Comparison of ENCODE assay signal across 22 cellular contexts in the genomic region with DNA sequence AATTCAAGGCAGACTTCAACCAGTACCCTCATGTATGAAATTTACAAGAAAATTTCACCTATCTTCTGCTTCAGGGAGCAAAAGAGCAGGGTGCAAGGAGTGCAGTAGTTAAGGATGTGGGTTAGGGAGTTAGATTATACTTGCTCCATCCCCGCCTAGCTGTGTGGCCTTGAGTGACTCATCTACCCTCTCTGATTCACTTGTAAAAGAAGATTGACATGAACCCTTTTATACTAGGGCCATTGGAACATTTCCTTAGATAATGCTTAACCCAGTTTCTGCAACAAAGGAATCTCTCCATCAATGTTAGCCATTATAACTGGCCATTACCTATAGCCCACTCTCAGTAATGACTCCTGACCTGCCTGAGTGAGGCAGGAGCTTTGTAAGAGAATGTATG. TPM values are rescaled to one million over a fixed set of nuclear protein-coding genes. Genes with fewer than 3 reads are reported as not detected.
A peak's percentile ranks its signal among the peaks of the same experiment; 100 is the strongest.
DNase-seq lines count a peak whose midpoint lies in the region; ATAC-seq and TF ChIP-seq lines count a peak whose summit lies in the region.
"Had no signal": no experiment of that assay in that cellular context is flagged by ENCODE, and none has a peak within 500 bp of the region (broad histone marks: within the 10 kb centered on the region; RNA-seq: fewer than 3 reads in every experiment).

No MANE protein-coding gene starts in this region.

- H3K9ac ChIP-seq in IMR-90 (ENCODE audit: low read depth, low read length) = no peak overlapping the region
- H3K9ac ChIP-seq: BLaER1 treated with 17β-estradiol and CSF1 and Interleukin-3, amounts not matched to agents 10 nM and 100 nM had no signal

- no peak overlapping the region for H2AK9ac ChIP-seq in IMR-90 (replicated peaks; ENCODE audit: low read depth, low read length, poor library complexity)

- POLR2A ChIA-PET in IMR-90 (lab: Charles Lee; ENCODE audit: unreplicated experiment) = no interaction called here

- no peak for TF ChIP-seq CTCF in IMR-90 (conservative IDR thresholded peaks at IDR 0.05; ENCODE audit: low read depth, low read length)

- H3K36me3 Mint-ChIP-seq in activated T-cell treated with anti-CD3 and anti-CD28 coated beads, Interleukin-2, amount 50 U/mL, for 24 hours (ENCODE audit: low read depth) = no peaks in the 10 kb centered on the region
- no peaks in the 10 kb centered on the region for H3K36me3 Mint-ChIP-seq in T-helper 2 cell treated with Interferon-gamma antibody and Interleukin-4, amounts not matched to agents 5 μg/mL and 100 μg/mL, for 36 hours (ENCODE audit: low read depth)
- H3K36me3 Mint-ChIP-seq: CD8-positive, alpha-beta T cell had no signal

- H3K9me3 ChIP-seq in IMR-90 (ENCODE audit: control insufficient read depth, insufficient read depth, low read length) = no peaks in the 10 kb centered on the region

- H3K27me3 Mint-ChIP-seq in activated T-cell treated with anti-CD3 and anti-CD28 coated beads, Interleukin-2, amount 50 U/mL, for 24 hours = peaks cover 40% of the 10 kb centered on the region
- peaks cover 9% of the 10 kb centered on the region for H3K27me3 Mint-ChIP-seq in T-helper 2 cell treated with Interferon-gamma antibody and Interleukin-4, amounts not matched to agents 5 μg/mL and 100 μg/mL, for 36 hours (ENCODE audit: low read depth)

- DNase-seq in IMR-90 = peak; percentile 16
- peak; percentile 34 for DNase-seq in iris pigment epithelial cell (ENCODE audit: low read depth)
- DNase-seq in substantia nigra (lab: John Stamatoyannopoulos, UW) = no peak
- no peak for DNase-seq in activated T-cell treated with anti-CD3 and anti-CD28 coated beads, Interleukin-2, amount 50 U/mL, for 24 hours
- no peak for DNase-seq in T-helper 2 cell treated with Interferon-gamma antibody and Interleukin-4, amounts not matched to agents 5 μg/mL and 100 μg/mL, for 36 hours (ENCODE audit: low spot score)
- DNase-seq in activated T-cell treated with anti-CD3 and anti-CD28 coated beads, Interleukin-2, amount 50 U/mL, for 48 hours = no peak
- DNase-seq: CD8-positive, alpha-beta T cell; DMS53; HCEC 1CT; NCI-H1105 treated with DMSO at 0.1 percent for 48 hours; NCI-H1694; NCI-H2081 treated with DMSO at 0.1 percent for 48 hours; NCI-H510A; NCI-H748 treated with DMSO at 0.1 percent for 48 hours; NK-92 treated with Interleukin-12 subunit alpha and Interleukin-12 subunit beta, amount 100 ng/mL, for 24 hours; OCI-M1; RPMI8226; SIG-M5 had no signal

- no peak overlapping the region for H3K4ac ChIP-seq in IMR-90 (ENCODE audit: low read depth, low read length)

- H3K79me1 ChIP-seq in IMR-90 (ENCODE audit: low read depth in 1 of 2, low read length in 2 of 2) = no peaks in the 10 kb centered on the region

- 0 out of 2 replicates have a peak, but pooled peaks cover 7% of the 10 kb centered on the region for H3K9me1 ChIP-seq in IMR-90 (ENCODE audit: insufficient read depth, low read length)

- H3K4me1 Mint-ChIP-seq in activated T-cell treated with anti-CD3 and anti-CD28 coated beads, Interleukin-2, amount 50 U/mL, for 24 hours (ENCODE audit: low read depth) = no peaks in the 10 kb centered on the region
- H3K4me1 Mint-ChIP-seq in T-helper 2 cell treated with Interferon-gamma antibody and Interleukin-4, amounts not matched to agents 5 μg/mL and 100 μg/mL, for 36 hours (ENCODE audit: low read depth) = no peaks in the 10 kb centered on the region

- in situ Hi-C loops in IMR-90 (cut with MboI; ENCODE audit: low sequenced_read_pairs) = no loop called here

- H2BK15ac ChIP-seq in IMR-90 (ENCODE audit: low read depth, low read length) = no peak overlapping the region

- intact Hi-C loops in IMR-90 (cut with micrococcal nuclease) = no loop called here

- no peak overlapping the region for H3K4me3 Mint-ChIP-seq in activated T-cell treated with anti-CD3 and anti-CD28 coated beads, Interleukin-2, amount 50 U/mL, for 24 hours
- no peak overlapping the region for H3K4me3 Mint-ChIP-seq in T-helper 2 cell treated with Interferon-gamma antibody and Interleukin-4, amounts not matched to agents 5 μg/mL and 100 μg/mL, for 36 hours
- H3K4me3 Mint-ChIP-seq: CD8-positive, alpha-beta T cell; GM23338 had no signal

- no peak overlapping the region for H3K4me2 ChIP-seq in IMR-90 (ENCODE audit: low read depth, low read length)
- H3K4me2 ChIP-seq: GM23338 had no signal

- H3K4me3 ChIP-seq in IMR-90 (ENCODE audit: insufficient read depth, low read depth, low read length) = no peak overlapping the region
- H3K4me3 ChIP-seq: BLaER1 treated with 17β-estradiol and CSF1 and Interleukin-3, amounts not matched to agents 10 nM and 100 nM; GM23338 had no signal

- H3K27ac ChIP-seq in IMR-90 (ENCODE audit: insufficient read depth, low read length) (no peak overlapping the region), angular gyrus (ENCODE audit: low read depth, low read length) (peak overlapping the region; percentile 51), substantia nigra (ENCODE audit: low read depth, low read length, poor library complexity, severe bottlenecking) (peak overlapping the region; percentile 46)
- H3K27ac ChIP-seq: BLaER1 treated with 17β-estradiol and CSF1 and Interleukin-3, amounts not matched to agents 10 nM and 100 nM had no signal

- H3K36me3 ChIP-seq in IMR-90 (ENCODE audit: control insufficient read depth, insufficient read depth, low read length) = no peaks in the 10 kb centered on the region
- H3K36me3 ChIP-seq: BLaER1 treated with 17β-estradiol and CSF1 and Interleukin-3, amounts not matched to agents 10 nM and 100 nM had no signal

- H3K23ac ChIP-seq in IMR-90 (ENCODE audit: low read depth, low read length) = no peak overlapping the region

- H4K20me1 ChIP-seq in IMR-90 (ENCODE audit: insufficient read depth, low read length) = no peaks in the 10 kb centered on the region
- H4K20me1 ChIP-seq: BLaER1 treated with 17β-estradiol and CSF1 and Interleukin-3, amounts not matched to agents 10 nM and 100 nM had no signal

- dilution Hi-C loops in IMR-90 (cut with HindIII; ENCODE audit: low sequenced_read_pairs, unreplicated experiment) = no loop called here

- no peaks in the 10 kb centered on the region for H3K9me3 Mint-ChIP-seq in activated T-cell treated with anti-CD3 and anti-CD28 coated beads, Interleukin-2, amount 50 U/mL, for 24 hours
- no peaks in the 10 kb centered on the region for H3K9me3 Mint-ChIP-seq in T-helper 2 cell treated with Interferon-gamma antibody and Interleukin-4, amounts not matched to agents 5 μg/mL and 100 μg/mL, for 36 hours

- peaks cover 4% of the 10 kb centered on the region for H3K4me1 ChIP-seq in IMR-90 (ENCODE audit: control insufficient read depth, insufficient read depth, low read length)

- CTCF ChIA-PET in IMR-90 (lab: Yijun Ruan, JAX) = no interaction called here

- no peak for TF ChIP-seq RAD21 in IMR-90 (IDR thresholded peaks at IDR 0.05; ENCODE audit: low read length)

- no peak for TF ChIP-seq POLR2A in IMR-90 (IDR thresholded peaks at IDR 0.05; ENCODE audit: low read depth, low read length)

- no peak overlapping the region for H4K91ac ChIP-seq in IMR-90 (ENCODE audit: insufficient read depth, low read depth, low read length)

- no peak overlapping the region for H4K5ac ChIP-seq in IMR-90 (ENCODE audit: low read depth, low read length)

- WGBS in IMR-90 (ENCODE audit: extremely low coverage in 2 of 2, insufficient read length in 1 of 2), 2 experiments = no CpG with 5 or more reads among the region's 1 CpG

- BruUV-seq in IMR-90 (replicated peaks; lab: Mats Ljungman, UMichigan) = no TSS peak

- H3K27ac Mint-ChIP-seq in activated T-cell treated with anti-CD3 and anti-CD28 coated beads, Interleukin-2, amount 50 U/mL, for 24 hours = no peak overlapping the region
- H3K27ac Mint-ChIP-seq in T-helper 2 cell treated with Interferon-gamma antibody and Interleukin-4, amounts not matched to agents 5 μg/mL and 100 μg/mL, for 36 hours = no peak overlapping the region
- H3K27ac Mint-ChIP-seq: CD8-positive, alpha-beta T cell; GM23338 had no signal

- no peak overlapping the region for H2BK20ac ChIP-seq in IMR-90 (ENCODE audit: low read depth, low read length)

- H2AK5ac ChIP-seq in IMR-90 (ENCODE audit: low read depth, low read length) = no peak overlapping the region

- no peaks in the 10 kb centered on the region for H3K27me3 ChIP-seq in IMR-90 (ENCODE audit: control insufficient read depth, insufficient read depth, low read length)
- H3K27me3 ChIP-seq: BLaER1 treated with 17β-estradiol and CSF1 and Interleukin-3, amounts not matched to agents 10 nM and 100 nM had no signal

- no peak for ATAC-seq in IMR-90 (ENCODE audit: low read depth)
- ATAC-seq in HG02759 (IDR thresholded peaks at IDR 0.05; ENCODE audit: unreplicated experiment) = no peak
- ATAC-seq: CD8-positive, alpha-beta T cell; GM23338 had no signal

- H4K8ac ChIP-seq in IMR-90 (ENCODE audit: low read depth in 2 of 2, low read length in 2 of 2) = no peak overlapping the region

- H3K18ac ChIP-seq in IMR-90 (ENCODE audit: low read depth, low read length) = no peak overlapping the region

- H2BK120ac ChIP-seq in IMR-90 (ENCODE audit: low read depth, low read length) = no peak overlapping the region

- H2BK5ac ChIP-seq in IMR-90 (ENCODE audit: low read depth, low read length, poor library complexity, severe bottlenecking) = no peak overlapping the region

- H3K56ac ChIP-seq in IMR-90 (ENCODE audit: extremely low read depth, insufficient read depth, low read length) = no peak overlapping the region

- no peak overlapping the region for H3K14ac ChIP-seq in IMR-90 (replicated peaks; ENCODE audit: low read depth, low read length)

- no peak overlapping the region for H2AFZ ChIP-seq in IMR-90 (replicated peaks; ENCODE audit: low read length, poor library complexity)
- H2AFZ ChIP-seq: GM23338 had no signal

TF ChIP-seq in IMR-90, 13 proteins besides CTCF, POLR2A, EP300 and RAD21 (continues in another document):
- TF ChIP-seq, protein P1, sequence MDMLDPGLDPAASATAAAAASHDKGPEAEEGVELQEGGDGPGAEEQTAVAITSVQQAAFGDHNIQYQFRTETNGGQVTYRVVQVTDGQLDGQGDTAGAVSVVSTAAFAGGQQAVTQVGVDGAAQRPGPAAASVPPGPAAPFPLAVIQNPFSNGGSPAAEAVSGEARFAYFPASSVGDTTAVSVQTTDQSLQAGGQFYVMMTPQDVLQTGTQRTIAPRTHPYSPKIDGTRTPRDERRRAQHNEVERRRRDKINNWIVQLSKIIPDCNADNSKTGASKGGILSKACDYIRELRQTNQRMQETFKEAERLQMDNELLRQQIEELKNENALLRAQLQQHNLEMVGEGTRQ (IDR thresholded peaks at IDR 0.05; ENCODE audit: low read depth, low read length) = no peak
- TF ChIP-seq CHD1 (IDR thresholded peaks at IDR 0.05; ENCODE audit: low read depth, low read length) = no peak
- TF ChIP-seq RCOR1 (IDR thresholded peaks at IDR 0.05; ENCODE audit: insufficient replicate concordance, low read length) = no peak

RNA-seq across cellular contexts. Expression of a gene that starts 10.2 kb away (rescaled TPM):
- total RNA-seq in IMR-90 (2012; rRNA removed) = 16.1 and 18.6 TPM in 2 replicates
- polyA plus RNA-seq in IMR-90 (2012; rRNA removed) = 14.6 and 16.7 TPM in 2 replicates
- polyA plus RNA-seq in IMR-90 (2012; cell fraction: cytosol; rRNA removed) = 6.6 and 6.9 TPM in 2 replicates
- 34.4 and 57.2 TPM in 2 replicates for polyA plus RNA-seq in IMR-90 (2012; cell fraction: nucleus; rRNA removed; ENCODE audit: low replicate concordance)

Comparison
In these comparisons a context has a peak if more than half of its experiments do, and no peak if none do; other contexts are left out.
1. DNase-seq: peak in IMR-90 (single experiment) and iris pigment epithelial cell (single experiment); none in substantia nigra (0 of 49), activated T-cell treated with anti-CD3 and anti-CD28 coated beads, Interleukin-2, amount 50 U/mL, for 24 hours (single experiment), T-helper 2 cell treated with Interferon-gamma antibody and Interleukin-4, amounts not matched to agents 5 μg/mL and 100 μg/mL, for 36 hours (single experiment) and activated T-cell treated with anti-CD3 and anti-CD28 coated beads, Interleukin-2, amount 50 U/mL, for 48 hours (0 of 2).